Comparison of ENCODE assay signal across 8 cellular contexts in the genomic region with DNA sequence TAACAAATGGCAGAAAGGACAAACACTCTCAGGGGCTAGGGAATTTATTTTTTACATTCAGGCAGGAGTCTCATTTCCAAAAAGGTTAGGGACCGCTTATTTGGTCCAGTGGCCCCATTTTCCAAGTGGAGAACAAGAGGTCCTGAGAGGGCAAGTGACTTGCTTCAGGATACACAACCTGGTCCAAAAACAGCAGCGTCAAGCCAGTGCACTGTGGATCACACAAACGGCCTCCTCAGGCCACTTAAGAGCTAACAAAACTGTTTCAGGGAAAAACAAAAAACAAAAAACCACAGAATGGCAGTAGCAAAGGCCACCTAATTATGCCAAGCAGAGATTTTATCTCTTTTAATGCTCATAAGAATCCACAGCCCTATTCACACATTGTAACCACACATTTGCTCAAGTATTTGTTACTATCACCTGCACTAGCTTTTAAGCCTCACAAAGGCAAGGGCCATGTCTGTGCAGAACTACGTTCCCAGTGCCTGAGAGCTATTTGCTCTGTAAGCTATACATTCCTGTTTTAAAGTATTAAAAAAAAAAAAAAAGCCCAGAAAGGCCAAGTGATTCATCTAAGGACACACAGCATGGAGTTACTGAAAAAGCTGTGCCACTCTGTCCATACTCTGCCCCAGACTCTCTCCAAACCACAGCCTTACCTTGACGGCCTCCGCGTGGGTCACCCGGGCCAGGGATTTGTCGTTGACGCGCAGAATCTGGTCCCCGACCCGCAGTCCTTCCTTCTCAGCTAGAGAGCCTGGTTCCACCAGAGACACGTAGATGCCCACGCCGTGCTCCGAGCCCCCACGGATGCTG. TPM values are rescaled to one million over a fixed set of nuclear protein-coding genes. Genes with fewer than 3 reads are reported as not detected.
A peak's percentile ranks its signal among the peaks of the same experiment; 100 is the strongest.
DNase-seq lines count a peak whose midpoint lies in the region; ATAC-seq and TF ChIP-seq lines count a peak whose summit lies in the region.

No MANE protein-coding gene starts in this region.

- intact Hi-C loops in left ventricle myocardium inferior (cut with micrococcal nuclease), result no loop called here
- intact Hi-C loops in left cardiac atrium (cut with DNase I), result no loop called here

- TF ChIP-seq POLR2A in upper lobe of left lung (IDR thresholded peaks at IDR 0.05), result no peak

- peaks cover 98% of the 10 kb centered on the region for H3K27me3 ChIP-seq in left ventricle myocardium inferior (ENCODE audit: low read depth)
- peaks cover 0 to 10% (median 3%) of the 10 kb centered on the region in 4 donors for H3K27me3 ChIP-seq in upper lobe of left lung

- peaks cover 19% of the 10 kb centered on the region for H3K4me1 ChIP-seq in left ventricle myocardium inferior
- H3K4me1 ChIP-seq in upper lobe of left lung, result peaks cover 6 to 31% (median 19%) of the 10 kb centered on the region in 4 donors

- in situ Hi-C loops in astrocyte of the spinal cord (cut with HindIII; ENCODE audit: low sequenced_read_pairs), result no loop called here

- H3K27ac ChIP-seq in left ventricle myocardium inferior (replicated peaks) (no peak overlapping the region), upper lobe of left lung (no peak overlapping the region)

- ATAC-seq in left cardiac atrium (no peak), upper lobe of left lung (ENCODE audit: low FRiP score in 2 of 2) (no peak), HG02970 (IDR thresholded peaks at IDR 0.05; ENCODE audit: low FRiP score, unreplicated experiment) (no peak)

- H3K4me3 ChIP-seq in left ventricle myocardium inferior, result peak overlapping the region; percentile 70
- H3K4me3 ChIP-seq in astrocyte of the spinal cord (ENCODE audit: low read depth, low read length), result peak overlapping the region; percentile 29
- peak overlapping the region in 3 of 4 donors; percentile 53 to 68 (median 65) for H3K4me3 ChIP-seq in upper lobe of left lung

- no peak for TF ChIP-seq EP300 in upper lobe of left lung (IDR thresholded peaks at IDR 0.05)

- DNase-seq in left ventricle myocardium inferior (no peak), left cardiac atrium (no peak), astrocyte of the spinal cord (ENCODE audit: low read depth, low spot score) (no peak), midbrain (lab: John Stamatoyannopoulos, UW) (peak; percentile 51), upper lobe of left lung (no peak), HuH-7 (ENCODE audit: low spot score) (no peak), NCI-H1930 (lab: John Stamatoyannopoulos, UW) (no peak)

- no peaks in the 10 kb centered on the region for H3K9me3 ChIP-seq in left ventricle myocardium inferior (replicated peaks)
- no peaks in the 10 kb centered on the region for H3K9me3 ChIP-seq in upper lobe of left lung

- H3K36me3 ChIP-seq in left ventricle myocardium inferior, result no peaks in the 10 kb centered on the region
- H3K36me3 ChIP-seq in upper lobe of left lung, result no peaks in the 10 kb centered on the region

- WGBS in upper lobe of left lung, 2 donors, result 70 to 75% methylated on average over 10 to 18 of the region's 18 CpGs

- no peak for TF ChIP-seq CTCF in left ventricle myocardium inferior (IDR thresholded peaks at IDR 0.05; ENCODE audit: borderline replicate concordance)
- TF ChIP-seq CTCF in astrocyte of the spinal cord (IDR thresholded peaks at IDR 0.05; ENCODE audit: low read depth, low read length), result no peak
- no peak for TF ChIP-seq CTCF in upper lobe of left lung (IDR thresholded peaks at IDR 0.05)

RNA-seq across cellular contexts. Expression of a gene that starts 1.5 kb away (rescaled TPM):
- total RNA-seq in left ventricle myocardium inferior, result 0.80 TPM
- total RNA-seq in left cardiac atrium, result 1 to 10 TPM; 7.0 to 7.8 TPM
- 10 to 100 TPM in 2 of 6 donors, 1 to 10 TPM in 4; 2.5 to 17.8 (median 5.6) TPM for total RNA-seq in upper lobe of left lung
